In genomic region chr19:51777570-51778460, GRCh38 we compare ENCODE assay signal across 8 cellular contexts. TPM values are rescaled to one million over a fixed set of nuclear protein-coding genes. Genes with fewer than 3 reads are reported as not detected.
A peak's percentile ranks its signal among the peaks of the same experiment; 100 is the strongest.
DNase-seq lines count a peak whose midpoint lies in the region; ATAC-seq, FAIRE-seq and TF ChIP-seq lines count a peak whose summit lies in the region.

No MANE protein-coding gene starts in this region.

- intact Hi-C loops in lower leg skin (cut with DNase I; ENCODE audit: low total_unique reads), result no loop called here

- no peak for TF ChIP-seq CTCF in lower leg skin (IDR thresholded peaks at IDR 0.05)

- no peak for ATAC-seq in GM21528 (IDR thresholded peaks at IDR 0.05; ENCODE audit: low FRiP score, unreplicated experiment)

- no peak overlapping the region for H3K4me3 ChIP-seq in lower leg skin (ENCODE audit: low read depth, poor library complexity, severe bottlenecking)

- TF ChIP-seq POLR2A in lower leg skin (IDR thresholded peaks at IDR 0.05), result no peak

- FAIRE-seq in GM19239 (lab: Jason Lieb, UNC), result peak; percentile 73

- DNase-seq in AG08395 (ENCODE audit: low spot score) (peak; percentile 80), GM19239 (ENCODE audit: insufficient read length, low spot score) (peak; percentile 10), NCI-H226 (peak; percentile 76), lower leg skin (ENCODE audit: low spot score in 2 of 2) (peak; percentile 51 to 90)
- peak; percentile 34 for DNase-seq in activated CD4-positive, CD25-positive, alpha-beta regulatory T cell treated with anti-CD3 and anti-CD28 coated beads, Interleukin-2, amount 50 U/mL, for 72 hours
- DNase-seq in effector CD4-positive, alpha-beta T cell, result peak; percentile 12
- peak; percentile 6 to 14 for DNase-seq in stimulated activated CD4-positive, alpha-beta T cell treated with anti-CD3 and anti-CD28 coated beads, Interleukin-4, amount 100 ng/mL, for 48 hours (ENCODE audit: low read depth in 2 of 2)

- WGBS in lower leg skin, 2 donors, result 25 to 29% methylated on average over 23 of the region's 23 CpGs

RNA-seq across cellular contexts. Expression of gene FPR2, which starts 16.8 kb away (rescaled TPM):
- under 1 TPM in 2 of 4 donors, not detected in 2; 0.13 to 0.34 TPM for total RNA-seq in lower leg skin

RNA-seq across cellular contexts. Expression of gene FPR3, which starts 17.1 kb away (rescaled TPM):
- 1 to 10 TPM; 2.2 to 3.9 (median 2.4) TPM for total RNA-seq in lower leg skin

RNA-seq across cellular contexts. Expression of gene FPR1, which starts 26.1 kb away (rescaled TPM):
- total RNA-seq in lower leg skin, result 1 to 10 TPM; 1.7 to 7.6 (median 4.1) TPM

RNA-seq across cellular contexts. Expression of gene HAS1, which starts 54.0 kb away (rescaled TPM):
- total RNA-seq in lower leg skin, result 1 to 10 TPM in 2 of 4 donors, under 1 TPM in 1, not detected in 1; 0.97 to 2.4 (median 2.4) TPM

Comparison
In these comparisons a context has a peak if more than half of its experiments do, and no peak if none do; other contexts are left out.
1. DNase-seq: peak in every context shown above with its lines; median percentile 80 in AG08395; 76 in NCI-H226; 70 in lower leg skin; 34 in activated CD4-positive, CD25-positive, alpha-beta regulatory T cell treated with anti-CD3 and anti-CD28 coated beads, Interleukin-2, amount 50 U/mL, for 72 hours; 12 in effector CD4-positive, alpha-beta T cell; 10 in GM19239; 10 in stimulated activated CD4-positive, alpha-beta T cell treated with anti-CD3 and anti-CD28 coated beads, Interleukin-4, amount 100 ng/mL, for 48 hours.